26 cellular contexts compared by ENCODE assay signal in genomic region chr3:183819831-183820230, GRCh38. TPM values are rescaled to one million over a fixed set of nuclear protein-coding genes. Genes with fewer than 3 reads are reported as not detected.
"Had no signal": no experiment of that assay in that cellular context is flagged by ENCODE, and none has a peak within 500 bp of the region (broad histone marks: within the 10 kb centered on the region; RNA-seq: fewer than 3 reads in every experiment).

No MANE protein-coding gene starts in this region.

- H3K27ac ChIP-seq: brain microvascular endothelial cell, neutrophil, ovary, prostate gland, tibial artery had no signal

- DNase-seq: activated CD4-positive, alpha-beta memory T cell treated with anti-CD3 and anti-CD28 coated beads for 36 hours; activated CD4-positive, alpha-beta T cell treated with anti-CD3 and anti-CD28 coated beads for 48 hours; activated gamma-delta T cell treated with Interleukin-2 at 50 U/mL for 16 hours; activated T-cell treated with anti-CD3 and anti-CD28 coated beads for 4 hours; brain microvascular endothelial cell; cortex of kidney; erythroblast; foreskin melanocyte; kidney glomerular epithelial cell; left ventricle myocardium superior; mammary epithelial cell; midbrain; natural killer cell; stimulated activated CD4-positive, alpha-beta T cell treated with anti-CD3 and anti-CD28 coated beads, Interleukin-12 subunit alpha, Interleukin-12 subunit beta, amount 100 ng/mL, for 4 hours; stimulated activated CD4-positive, alpha-beta T cell treated with anti-CD3 and anti-CD28 coated beads, Interleukin-4, amount 100 ng/mL, for 4 hours; stimulated activated naive CD8-positive, alpha-beta T cell treated with anti-CD3 and anti-CD28 coated beads, Interleukin-15, Interleukin-2, amounts not matched to agents 100 U/mL and 50 U/mL, for 24 hours; SW 1271; T-helper 17 cell had no signal

- H3K4me3 Mint-ChIP-seq: activated CD4-positive, alpha-beta memory T cell treated with anti-CD3 and anti-CD28 coated beads for 36 hours; activated naive CD4-positive, alpha-beta T cell treated with anti-CD3 and anti-CD28 coated beads, Interleukin-2, amount 50 U/mL, for 24 hours; central memory CD8-positive, alpha-beta T cell; natural killer cell; T-helper 17 cell had no signal

- H3K36me3 Mint-ChIP-seq: natural killer cell had no signal

- H3K27me3 Mint-ChIP-seq: activated naive CD4-positive, alpha-beta T cell treated with anti-CD3 and anti-CD28 coated beads, Interleukin-2, amount 50 U/mL, for 24 hours; central memory CD8-positive, alpha-beta T cell had no signal

- H3K27me3 ChIP-seq: brain microvascular endothelial cell, ovary, tibial artery had no signal

- H3K9me3 ChIP-seq: neutrophil, ovary, prostate gland, tibial artery had no signal

- H3K4me1 ChIP-seq: prostate gland had no signal

- H3K27ac Mint-ChIP-seq: activated CD4-positive, alpha-beta memory T cell treated with anti-CD3 and anti-CD28 coated beads for 36 hours; activated naive CD4-positive, alpha-beta T cell treated with anti-CD3 and anti-CD28 coated beads, Interleukin-2, amount 50 U/mL, for 24 hours; natural killer cell; T-helper 17 cell had no signal

- H3K4me3 ChIP-seq: ovary, prostate gland, tibial artery had no signal

- FAIRE-seq: endometrium had no signal

- ATAC-seq: left ventricle myocardium superior; natural killer cell; stimulated activated naive CD8-positive, alpha-beta T cell treated with anti-CD3 and anti-CD28 coated beads, Interleukin-15, Interleukin-2, amounts not matched to agents 100 U/mL and 50 U/mL, for 24 hours; T-helper 17 cell had no signal

- H3K9me3 Mint-ChIP-seq: activated CD4-positive, alpha-beta memory T cell treated with anti-CD3 and anti-CD28 coated beads for 36 hours; activated naive CD4-positive, alpha-beta T cell treated with anti-CD3 and anti-CD28 coated beads, Interleukin-2, amount 50 U/mL, for 24 hours; central memory CD8-positive, alpha-beta T cell; natural killer cell had no signal

- H3K36me3 ChIP-seq: brain microvascular endothelial cell, ovary, prostate gland had no signal

RNA-seq across cellular contexts. Expression of gene MAP6D1, which starts 5.5 kb away (rescaled TPM):
- polyA plus RNA-seq: aorta had no signal
